Comparison of ENCODE assay signal across 8 cellular contexts in genomic region chr3:42012935-42013651, GRCh38. TPM values are rescaled to one million over a fixed set of nuclear protein-coding genes. Genes with fewer than 3 reads are reported as not detected.
DNase-seq lines count a peak whose midpoint lies in the region; ATAC-seq and TF ChIP-seq lines count a peak whose summit lies in the region.

No MANE protein-coding gene starts in this region.

- H3K9me2 ChIP-seq in DOHH2 (replicated peaks; ENCODE audit: control insufficient read depth, low read length), result no peaks in the 10 kb centered on the region
- no peaks in the 10 kb centered on the region for H3K9me2 ChIP-seq in SU-DHL-6 (replicated peaks; ENCODE audit: insufficient read depth, low read length)

- intact Hi-C loops in left ventricle myocardium inferior (cut with micrococcal nuclease) (loop anchor here (10.0 kb wide), 1 partner anchor 82 kb away; the partner anchor contains the start of gene TRAK1), prostate gland (cut with DNase I) (loop anchor here (5.0 to 10.0 kb wide), 2 partner anchors 84 to 118 kb away; no protein-coding TSS in a partner anchor)

- DNase-seq in left ventricle myocardium inferior (peak; percentile 37), prostate gland (ENCODE audit: low spot score) (peak; percentile 58)

- H3F3A ChIP-seq in DOHH2 (ENCODE audit: control insufficient read depth, insufficient read depth) (peaks cover 12% of the 10 kb centered on the region), SU-DHL-6 (ENCODE audit: insufficient read depth) (peaks cover 27% of the 10 kb centered on the region)

- H3K9me3 ChIP-seq in DOHH2 (ENCODE audit: control insufficient read depth, insufficient read depth, low read length) (no peaks in the 10 kb centered on the region), HUES48 (ENCODE audit: control insufficient read depth, insufficient read depth, low read length) (no peaks in the 10 kb centered on the region), SU-DHL-6 (ENCODE audit: insufficient read depth, low read length) (no peaks in the 10 kb centered on the region), left ventricle myocardium inferior (replicated peaks) (no peaks in the 10 kb centered on the region), prostate gland (no peaks in the 10 kb centered on the region)

- peaks cover 31% of the 10 kb centered on the region for H3K36me3 ChIP-seq in DOHH2 (ENCODE audit: control insufficient read depth, low read length)
- H3K36me3 ChIP-seq in HUES48 (ENCODE audit: control insufficient read depth, insufficient read depth, low read length), result no peaks in the 10 kb centered on the region
- H3K36me3 ChIP-seq in SU-DHL-6 (ENCODE audit: low read length), result no peaks in the 10 kb centered on the region
- H3K36me3 ChIP-seq in left ventricle myocardium inferior, result no peaks in the 10 kb centered on the region
- H3K36me3 ChIP-seq in prostate gland, result no peaks in the 10 kb centered on the region
- no peaks in the 10 kb centered on the region for H3K36me3 ChIP-seq in urinary bladder (ENCODE audit: insufficient read depth)

- H3K27ac ChIP-seq in DOHH2 (ENCODE audit: low read depth, low read length) (peak overlapping the region; percentile 95), HUES48 (ENCODE audit: low read depth, low read length) (peak overlapping the region; percentile 64), SU-DHL-6 (ENCODE audit: low read depth, low read length) (peak overlapping the region; percentile 95), adipose tissue (ENCODE audit: low read depth, low read length) (peak overlapping the region; percentile 86), left ventricle myocardium inferior (replicated peaks) (peak overlapping the region; percentile 98), prostate gland (peak overlapping the region; percentile 69 to 77), urinary bladder (ENCODE audit: low read depth) (peak overlapping the region; percentile 77)

- TF ChIP-seq CTCF in DOHH2 (IDR thresholded peaks at IDR 0.05; ENCODE audit: low read depth, low read length, poor library complexity, severe bottlenecking) (peak; percentile 16), SU-DHL-6 (IDR thresholded peaks at IDR 0.05; ENCODE audit: insufficient read depth, low read length, poor library complexity, severe bottlenecking) (no peak), left ventricle myocardium inferior (IDR thresholded peaks at IDR 0.05; ENCODE audit: borderline replicate concordance) (peak; percentile 17), prostate gland (IDR thresholded peaks at IDR 0.05) (no peak)

- H3K4me3 ChIP-seq in DOHH2 (ENCODE audit: low read length) (peak overlapping the region; percentile 81), HUES48 (ENCODE audit: low read depth, low read length) (peak overlapping the region; percentile 88), SU-DHL-6 (ENCODE audit: insufficient read depth, low read length, poor library complexity, severe bottlenecking) (peak overlapping the region; percentile 92), left ventricle myocardium inferior (peak overlapping the region; percentile 80), prostate gland (peak overlapping the region; percentile 91 to 98), urinary bladder (ENCODE audit: low read depth, low read length) (peak overlapping the region; percentile 99)

- TF ChIP-seq POLR2A in prostate gland (IDR thresholded peaks at IDR 0.05), result no peak

- H3K9ac ChIP-seq in HUES48 (ENCODE audit: low read depth, low read length) (peak overlapping the region; percentile 64), SU-DHL-6 (ENCODE audit: low read length) (peak overlapping the region; percentile 93)

- peak overlapping the region; percentile 84 for H3K4me2 ChIP-seq in DOHH2 (ENCODE audit: low read length)
- peak overlapping the region; percentile 98 for H3K4me2 ChIP-seq in SU-DHL-6 (ENCODE audit: low read depth, low read length, poor library complexity, severe bottlenecking)

- H2AFZ ChIP-seq in SU-DHL-6 (ENCODE audit: low read depth, low read length, severe bottlenecking), result peak overlapping the region; percentile 91

- peak; percentile 76 for ATAC-seq in GM21381 (IDR thresholded peaks at IDR 0.05; ENCODE audit: unreplicated experiment)

- H4K20me1 ChIP-seq in DOHH2 (ENCODE audit: control insufficient read depth, insufficient read depth, low read depth, low read length), result peaks cover 14% of the 10 kb centered on the region
- peaks cover 6% of the 10 kb centered on the region; the same call in 1 of the 2 replicates for H4K20me1 ChIP-seq in SU-DHL-6 (ENCODE audit: low read depth, low read length)

- peaks cover 47% of the 10 kb centered on the region for H3K79me2 ChIP-seq in DOHH2 (ENCODE audit: control insufficient read depth, low read length)
- peaks cover 42% of the 10 kb centered on the region for H3K79me2 ChIP-seq in SU-DHL-6 (ENCODE audit: insufficient read depth, low read length)

- H3K27me3 ChIP-seq in DOHH2 (ENCODE audit: control insufficient read depth, low read length) (no peaks in the 10 kb centered on the region), HUES48 (ENCODE audit: control insufficient read depth, insufficient read depth, low read length) (peaks cover 7% of the 10 kb centered on the region), SU-DHL-6 (ENCODE audit: low read length) (no peaks in the 10 kb centered on the region), left ventricle myocardium inferior (ENCODE audit: low read depth) (no peaks in the 10 kb centered on the region), prostate gland (replicated peaks; ENCODE audit: insufficient read depth) (no peaks in the 10 kb centered on the region)

- H3K4me1 ChIP-seq in DOHH2 (ENCODE audit: control insufficient read depth, low read length) (peaks cover 67% of the 10 kb centered on the region), HUES48 (ENCODE audit: control insufficient read depth, insufficient read depth, low read length) (peaks cover 15% of the 10 kb centered on the region), left ventricle myocardium inferior (peaks cover 52% of the 10 kb centered on the region), prostate gland (replicated peaks) (no peaks in the 10 kb centered on the region), urinary bladder (ENCODE audit: insufficient read depth) (no peaks in the 10 kb centered on the region)

- 1 to 4% (median 2%) methylated on average over 31 to 51 of the region's 51 CpGs for WGBS in adipose tissue, 3 donors
- 4% methylated on average over 20 of the region's 51 CpGs for WGBS in prostate gland
- WGBS in urinary bladder, result 1% methylated on average over 49 of the region's 51 CpGs

RNA-seq across cellular contexts. Expression of gene ULK4, which starts 51.2 kb away (rescaled TPM):
- polyA plus RNA-seq in adipose tissue (1 to 10 TPM in 2 of 3 donors, under 1 TPM in 1; 0.45 to 1.9 (median 1.8) TPM), urinary bladder (2.3 TPM)
- total RNA-seq in left ventricle myocardium inferior (1.8 TPM), prostate gland (10 to 100 TPM; 23.1 to 33.7 TPM), urinary bladder (22.4 TPM)

Comparison
In these comparisons a context has a peak if more than half of its experiments do, and no peak if none do; other contexts are left out.
1. Peak in every context shown above with its lines: DNase-seq, ATAC-seq, H3K4me3 ChIP-seq and H3K27ac ChIP-seq.
2. CTCF ChIP-seq: peak in DOHH2 (single experiment) and left ventricle myocardium inferior (single experiment); none in SU-DHL-6 (single experiment) and prostate gland (0 of 4).